In genomic region chr11:3947084-3947483, GRCh38 we compare ENCODE assay signal across 8 cellular contexts.
A peak's percentile ranks its signal among the peaks of the same experiment; 100 is the strongest.
DNase-seq lines count a peak whose midpoint lies in the region; ATAC-seq and TF ChIP-seq lines count a peak whose summit lies in the region.

No MANE protein-coding gene starts in this region.

- H3K4me1 ChIP-seq in suprapubic skin, result peaks cover 75% of the 10 kb centered on the region

- peaks cover 50 to 75% (median 58%) of the 10 kb centered on the region in 3 donors for H3K4me1 Mint-ChIP-seq in IgD-negative memory B cell
- H3K4me1 Mint-ChIP-seq in activated T-helper 1 cell treated with anti-CD3 and anti-CD28 coated beads, Interleukin-12 subunit alpha, Interleukin-12 subunit beta, Interleukin-2, Interleukin-4 antibody, amounts not matched to agents 30 ng/mL and 10 ng/mL and 1 ng/mL, durations not matched to agents 14 hours and 24 hours and 36 hours (ENCODE audit: low read depth), result peaks cover 93% of the 10 kb centered on the region

- TF ChIP-seq CTCF in suprapubic skin (IDR thresholded peaks at IDR 0.05), result no peak

- peak overlapping the region; percentile 7 to 88 (median 85) for H3K27ac Mint-ChIP-seq in IgD-negative memory B cell
- H3K27ac Mint-ChIP-seq in activated T-helper 1 cell treated with anti-CD3 and anti-CD28 coated beads, Interleukin-12 subunit alpha, Interleukin-12 subunit beta, Interleukin-2, Interleukin-4 antibody, amounts not matched to agents 30 ng/mL and 10 ng/mL and 1 ng/mL, durations not matched to agents 14 hours and 24 hours and 36 hours, result peak overlapping the region; percentile 91

- no peak for TF ChIP-seq EP300 in suprapubic skin (IDR thresholded peaks at IDR 0.05)

- H3K36me3 Mint-ChIP-seq in IgD-negative memory B cell, result no peaks in the 10 kb centered on the region
- peaks cover 22% of the 10 kb centered on the region for H3K36me3 Mint-ChIP-seq in activated T-helper 1 cell treated with anti-CD3 and anti-CD28 coated beads, Interleukin-12 subunit alpha, Interleukin-12 subunit beta, Interleukin-2, Interleukin-4 antibody, amounts not matched to agents 30 ng/mL and 10 ng/mL and 1 ng/mL, durations not matched to agents 14 hours and 24 hours and 36 hours (ENCODE audit: low read depth)

- no peaks in the 10 kb centered on the region for H3K36me3 ChIP-seq in suprapubic skin

- peak overlapping the region; percentile 13 to 84 (median 49) for H3K4me3 Mint-ChIP-seq in IgD-negative memory B cell
- H3K4me3 Mint-ChIP-seq in activated T-helper 1 cell treated with anti-CD3 and anti-CD28 coated beads, Interleukin-12 subunit alpha, Interleukin-12 subunit beta, Interleukin-2, Interleukin-4 antibody, amounts not matched to agents 30 ng/mL and 10 ng/mL and 1 ng/mL, durations not matched to agents 14 hours and 24 hours and 36 hours, result peak overlapping the region; percentile 74

- no peak overlapping the region for H3K4me3 ChIP-seq in suprapubic skin

- no peaks in the 10 kb centered on the region for H3K27me3 Mint-ChIP-seq in IgD-negative memory B cell
- H3K27me3 Mint-ChIP-seq in activated T-helper 1 cell treated with anti-CD3 and anti-CD28 coated beads, Interleukin-12 subunit alpha, Interleukin-12 subunit beta, Interleukin-2, Interleukin-4 antibody, amounts not matched to agents 30 ng/mL and 10 ng/mL and 1 ng/mL, durations not matched to agents 14 hours and 24 hours and 36 hours (ENCODE audit: insufficient read depth), result no peaks in the 10 kb centered on the region

- WGBS in suprapubic skin, result 18% methylated on average over 1 of the region's 1 CpG

- ATAC-seq in GM19468 (IDR thresholded peaks at IDR 0.05; ENCODE audit: extremely low read depth, unreplicated experiment) (peak; percentile 48), left colon (peak; percentile 56)

- no peaks in the 10 kb centered on the region for H3K9me3 Mint-ChIP-seq in IgD-negative memory B cell
- no peaks in the 10 kb centered on the region for H3K9me3 Mint-ChIP-seq in activated T-helper 1 cell treated with anti-CD3 and anti-CD28 coated beads, Interleukin-12 subunit alpha, Interleukin-12 subunit beta, Interleukin-2, Interleukin-4 antibody, amounts not matched to agents 30 ng/mL and 10 ng/mL and 1 ng/mL, durations not matched to agents 14 hours and 24 hours and 36 hours

- intact Hi-C loops in activated T-helper 1 cell treated with anti-CD3 and anti-CD28 coated beads, Interleukin-12 subunit alpha, Interleukin-12 subunit beta, Interleukin-2, Interleukin-4 antibody, amounts not matched to agents 30 ng/mL and 10 ng/mL and 1 ng/mL, durations not matched to agents 14 hours and 24 hours and 36 hours (cut with micrococcal nuclease), result loop anchor here (1.0 to 10.0 kb wide), 5 partner anchors 8 to 572 kb away; partner anchors contain the start of genes NUP98 and ZNF195
- intact Hi-C loops in left colon (cut with DNase I, micrococcal nuclease), result no loop called here

- DNase-seq in Daoy (ENCODE audit: low read depth) (peak; percentile 36), left colon (peak in 1 of 2 donors; percentile 34), suprapubic skin (ENCODE audit: low spot score in 2 of 2) (no peak), NCI-H1417 (lab: John Stamatoyannopoulos, UW) (no peak), HT-29 (ENCODE audit: low spot score) (no peak)
- peak; percentile 68 for DNase-seq in activated T-helper 1 cell treated with anti-CD3 and anti-CD28 coated beads, Interleukin-12 subunit alpha, Interleukin-12 subunit beta, Interleukin-2, Interleukin-4 antibody, amounts not matched to agents 30 ng/mL and 10 ng/mL and 1 ng/mL, durations not matched to agents 14 hours and 24 hours and 36 hours (ENCODE audit: low spot score)

- H3K27me3 ChIP-seq in suprapubic skin, result no peaks in the 10 kb centered on the region

- no peak for TF ChIP-seq POLR2A in suprapubic skin (IDR thresholded peaks at IDR 0.05)

- H3K9me3 ChIP-seq in suprapubic skin, result no peaks in the 10 kb centered on the region

- H3K27ac ChIP-seq in suprapubic skin, result peak overlapping the region; percentile 68

Comparison
In these comparisons a context has a peak if more than half of its experiments do, and no peak if none do; other contexts are left out.
1. DNase-seq: peak in Daoy (single experiment) and activated T-helper 1 cell treated with anti-CD3 and anti-CD28 coated beads, Interleukin-12 subunit alpha, Interleukin-12 subunit beta, Interleukin-2, Interleukin-4 antibody, amounts not matched to agents 30 ng/mL and 10 ng/mL and 1 ng/mL, durations not matched to agents 14 hours and 24 hours and 36 hours (single experiment); none in suprapubic skin (0 of 2), NCI-H1417 (0 of 3) and HT-29 (single experiment).